ENCODE assay signal across 24 cellular contexts in genomic region chr1:20823879-20824278, GRCh38.
"Had no signal": no experiment of that assay in that cellular context is flagged by ENCODE, and none has a peak within 500 bp of the region (broad histone marks: within the 10 kb centered on the region; RNA-seq: fewer than 3 reads in every experiment).

No MANE protein-coding gene starts in this region.

- DNase-seq: activated CD4-positive, alpha-beta T cell treated with anti-CD3 and anti-CD28 coated beads, Interleukin-2, amount 10 ng/mL, durations not matched to agents 24 days and 14 days; activated CD4-positive, alpha-beta T cell treated with anti-CD3 and anti-CD28 coated beads, Interleukin-2, amount 50 U/mL, for 4 hours; activated CD8-positive, alpha-beta T cell treated with anti-CD3 and anti-CD28 coated beads for 36 hours; activated effector memory CD4-positive, alpha-beta T cell treated with anti-CD3 and anti-CD28 coated beads, Interleukin-2, amount 50 U/mL, for 16 hours; activated naive CD4-positive, alpha-beta T cell; activated naive CD4-positive, alpha-beta T cell treated with anti-CD3 and anti-CD28 coated beads, Interleukin-2, amount 50 U/mL, for 16 hours; activated naive CD8-positive, alpha-beta T cell treated with anti-CD3 and anti-CD28 coated beads for 36 hours; activated T-cell treated with anti-CD3 and anti-CD28 coated beads, Interleukin-2, amount 50 U/mL, for 1 hour; activated T-cell treated with anti-CD3 and anti-CD28 coated beads, Interleukin-2, amount 50 U/mL, for 72 hours; amniotic stem cell; aorta; brain microvascular endothelial cell; Karpas-422; KBM-7; NCI-H1048; NCI-H1105 treated with DMSO at 0.1 percent for 48 hours; NCI-H1436; NCI-H1694; NCI-H2029; NCI-H345; NCI-H524 treated with DMSO at 0.1 percent for 48 hours; NCI-H774; SHP77; SJCRH30 had no signal
